20 cellular contexts compared by ENCODE assay signal in the genomic region with DNA sequence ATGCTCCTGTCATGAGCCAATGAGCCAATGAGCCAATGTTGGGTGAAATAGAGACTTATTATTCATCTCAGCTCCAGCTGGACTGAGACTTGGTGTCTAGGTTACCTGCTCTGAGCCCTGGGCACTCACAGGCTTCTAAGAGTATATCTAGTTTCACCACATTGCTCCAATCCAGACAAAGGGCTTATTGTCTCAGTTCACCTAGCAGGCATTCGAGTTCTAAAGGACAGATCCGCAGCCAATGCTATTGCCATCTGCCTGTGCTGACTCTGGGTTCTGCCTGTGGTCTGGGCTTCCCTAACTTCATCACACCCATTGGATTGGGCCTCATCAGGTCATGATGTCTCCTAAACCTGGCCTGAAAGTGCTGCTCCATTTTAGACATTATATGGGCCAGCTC.
"Had no signal": no experiment of that assay in that cellular context is flagged by ENCODE, and none has a peak within 500 bp of the region (broad histone marks: within the 10 kb centered on the region; RNA-seq: fewer than 3 reads in every experiment).

No MANE protein-coding gene starts in this region.

- H3K27me3 ChIP-seq: adrenal gland, dorsolateral prefrontal cortex, esophagus squamous epithelium, gastrocnemius medialis, spleen, testis, upper lobe of left lung had no signal

- H3K4me3 ChIP-seq: adrenal gland, dorsolateral prefrontal cortex, esophagus squamous epithelium, gastrocnemius medialis, spleen, testis, upper lobe of left lung had no signal

- H3K9me3 ChIP-seq: adrenal gland, esophagus squamous epithelium, gastrocnemius medialis, testis had no signal

- H3K27ac ChIP-seq: adrenal gland, dorsolateral prefrontal cortex, esophagus squamous epithelium, gastrocnemius medialis, spleen, testis, upper lobe of left lung had no signal

- H3K36me3 ChIP-seq: adrenal gland, esophagus squamous epithelium, gastrocnemius medialis, spleen, upper lobe of left lung had no signal

- DNase-seq: activated CD4-positive, alpha-beta T cell treated with anti-CD3 and anti-CD28 coated beads for 1 hour; activated CD4-positive, alpha-beta T cell treated with anti-CD3 and anti-CD28 coated beads, Interleukin-2, amount 50 U/mL, for 1 hour; activated CD8-positive, alpha-beta T cell treated with anti-CD3 and anti-CD28 coated beads, Interleukin-2, amount 10 ng/mL, durations not matched to agents 7 days and 5 days; activated T-cell treated with anti-CD3 and anti-CD28 coated beads, Interleukin-2, amount 50 U/mL, for 1 hour; adrenal gland; dorsolateral prefrontal cortex; esophagus squamous epithelium; gastrocnemius medialis; hypothalamus; left cardiac atrium; mesenchymal stem cell; naive B cell; occipital lobe; posterior cingulate gyrus; spleen; stimulated activated CD4-positive, alpha-beta T cell treated with anti-CD3 and anti-CD28 coated beads, Interleukin-4, amount 100 ng/mL, for 1 hour; stimulated activated naive CD4-positive, alpha-beta T cell; T-cell; testis had no signal

- H3K4me1 ChIP-seq: adrenal gland, esophagus squamous epithelium, gastrocnemius medialis, spleen, testis, upper lobe of left lung had no signal
